4 cellular contexts compared by ENCODE assay signal in the genomic region with DNA sequence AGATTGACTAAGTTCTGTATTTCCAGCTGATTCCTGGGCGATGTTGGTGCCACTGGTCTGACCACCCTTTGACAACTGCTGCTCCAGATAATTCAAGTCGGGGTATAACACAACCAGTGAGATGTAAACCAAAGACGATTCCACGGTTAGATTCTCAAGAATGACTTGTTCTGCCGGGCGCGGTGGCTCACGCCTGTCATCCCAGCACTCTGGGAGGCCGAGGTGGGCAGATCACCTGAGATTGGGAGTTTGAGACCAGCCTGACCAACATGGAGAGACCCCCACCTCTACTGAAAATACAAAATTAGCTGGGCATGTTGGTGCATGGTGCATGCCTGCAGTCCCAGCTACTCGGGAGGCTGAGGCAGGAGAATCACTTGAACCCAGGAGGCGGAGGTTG. TPM values are rescaled to one million over a fixed set of nuclear protein-coding genes. Genes with fewer than 3 reads are reported as not detected.
"Had no signal": no experiment of that assay in that cellular context is flagged by ENCODE, and none has a peak within 500 bp of the region (broad histone marks: within the 10 kb centered on the region; RNA-seq: fewer than 3 reads in every experiment).

No MANE protein-coding gene starts in this region.

RNA-seq across cellular contexts. Expression of gene NLRP2, which starts 23.4 kb away (rescaled TPM):
- total RNA-seq: HepG2, HT-29, HT1080, IMR-90 had no signal
- polyA plus RNA-seq: HepG2, IMR-90 had no signal

RNA-seq across cellular contexts. Expression of gene NLRP7, which starts 42.2 kb away (rescaled TPM):
- total RNA-seq: HepG2, HT-29, HT1080, IMR-90 had no signal
- polyA plus RNA-seq: HepG2, IMR-90 had no signal

RNA-seq across cellular contexts. Expression of gene GP6, which starts 48.5 kb away (rescaled TPM):
- total RNA-seq: HepG2, IMR-90 had no signal
